Comparison of ENCODE assay signal across 8 cellular contexts in genomic region chr22:50306753-50307749, GRCh38. TPM values are rescaled to one million over a fixed set of nuclear protein-coding genes. Genes with fewer than 3 reads are reported as not detected.
DNase-seq lines count a peak whose midpoint lies in the region; ATAC-seq, FAIRE-seq and TF ChIP-seq lines count a peak whose summit lies in the region.

TSS of gene PLXNB2 (minus strand) at chr22:50307646. CDS start at chr22:50290584, 17,062 bp downstream.

- H3K9me3 ChIP-seq in Caco-2 (no peaks in the 10 kb centered on the region), mesodermal cell (ENCODE audit: control insufficient read depth, low read length) (no peaks in the 10 kb centered on the region), thyroid gland (no peaks in the 10 kb centered on the region)

- POLR2A ChIA-PET in Caco-2 (lab: Charles Lee) = interaction anchor here (0.5 to 2.6 kb wide), 2 partner anchors 13 to 219 kb away, joined by 3 to 25 read pairs; no protein-coding TSS in a partner anchor

- peaks cover 13% of the 10 kb centered on the region for H3K4me1 Mint-ChIP-seq in Caco-2 (ENCODE audit: low read depth, unreplicated experiment)

- WGBS in mesodermal cell (ENCODE audit: insufficient coverage in 2 of 2), 2 experiments = 0 to 1% methylated on average over 60 to 96 of the region's 105 CpGs
- WGBS in thyroid gland, 2 donors = 0 to 1% methylated on average over 5 to 12 of the region's 105 CpGs

- peaks cover 2% of the 10 kb centered on the region for H3K36me3 ChIP-seq in Caco-2 (ENCODE audit: control insufficient read depth, insufficient read depth, low read length)
- H3K36me3 ChIP-seq in mesodermal cell (ENCODE audit: control insufficient read depth, insufficient read depth, low read length) = peaks cover 21% of the 10 kb centered on the region
- peaks cover 0 to 3% of the 10 kb centered on the region in 2 donors for H3K36me3 ChIP-seq in thyroid gland

- no peaks in the 10 kb centered on the region for H3K9me3 Mint-ChIP-seq in Caco-2 (ENCODE audit: unreplicated experiment)

- TF ChIP-seq POLR2A in H54 (IDR thresholded peaks at IDR 0.05; ENCODE audit: low read depth, low read length) (peak; percentile 73), erythroblast (IDR thresholded peaks at IDR 0.05; ENCODE audit: low read length) (no peak), thyroid gland (IDR thresholded peaks at IDR 0.05) (peak in 1 of 2 donors; percentile 91)

- DNase-seq in Caco-2 (peak; percentile 73 to 78), H54 (ENCODE audit: insufficient read length, low spot score) (no peak), NCI-H2227 (lab: John Stamatoyannopoulos, UW; ENCODE audit: unreplicated experiment) (peak; percentile 80), erythroblast (lab: John Stamatoyannopoulos, UW) (peak; percentile 47 to 58), thyroid gland (peak; percentile 87 to 88)

- intact Hi-C loops in Caco-2 (cut with micrococcal nuclease; ENCODE audit: unreplicated experiment) (no loop called here), thyroid gland (cut with DNase I) (no loop called here)

- H3K27ac Mint-ChIP-seq in Caco-2 (ENCODE audit: unreplicated experiment) = no peak within 1 kb of the TSS

- H3K27me3 Mint-ChIP-seq in Caco-2 (ENCODE audit: insufficient read depth, unreplicated experiment) = no peaks in the 10 kb centered on the region

- peak within 1 kb of the TSS; percentile 49 for H3K4me3 ChIP-seq in Caco-2 (ENCODE audit: low read depth, low read length)
- peak within 1 kb of the TSS; percentile 94 for H3K4me3 ChIP-seq in WI38 (ENCODE audit: low read depth, low read length)
- H3K4me3 ChIP-seq in mesodermal cell (ENCODE audit: extremely low read depth, insufficient read depth, low read length, poor library complexity, severe bottlenecking) = peak within 1 kb of the TSS; percentile 79
- peak within 1 kb of the TSS; percentile 68 to 97 (median 96) for H3K4me3 ChIP-seq in thyroid gland (replicated peaks in 1 of 3)

- no peak for TF ChIP-seq CTCF in Caco-2 (IDR thresholded peaks at IDR 0.05; ENCODE audit: insufficient read depth in 1 of 2, low read depth in 1 of 2, low read length in 1 of 2, severe bottlenecking in 1 of 2, unreplicated experiment in 1 of 2)
- TF ChIP-seq CTCF in WI38 (IDR thresholded peaks at IDR 0.05; ENCODE audit: low read depth, low read length) = no peak
- TF ChIP-seq CTCF in thyroid gland (IDR thresholded peaks at IDR 0.05) = no peak

- CTCF ChIA-PET in Caco-2 (lab: Charles Lee) = interaction anchor here (0.6 to 1.5 kb wide), 5 partner anchors 13 to 313 kb away, joined by 3 to 5 read pairs (median 4); no protein-coding TSS in a partner anchor

- no peak for ATAC-seq in GM18907 (IDR thresholded peaks at IDR 0.05; ENCODE audit: unreplicated experiment)

- H3K27me3 ChIP-seq in Caco-2 (replicated peaks; ENCODE audit: control insufficient read depth, insufficient read depth, low read length) (no peaks in the 10 kb centered on the region), thyroid gland (no peaks in the 10 kb centered on the region)

- H3K4me1 ChIP-seq in Caco-2 (peaks cover 39% of the 10 kb centered on the region), mesodermal cell (ENCODE audit: control insufficient read depth, insufficient read depth, low read length, poor library complexity, severe bottlenecking) (peaks cover 43% of the 10 kb centered on the region), thyroid gland (peaks cover 62 to 70% of the 10 kb centered on the region in 2 donors)

- FAIRE-seq in H54 (lab: Jason Lieb, UNC) = no peak

- peaks cover 6% of the 10 kb centered on the region for H3K36me3 Mint-ChIP-seq in Caco-2 (ENCODE audit: insufficient read depth, unreplicated experiment)

- no TSS peak for BruUV-seq in Caco-2 (replicated peaks; lab: Mats Ljungman, UMichigan)

- H3K4me3 Mint-ChIP-seq in Caco-2 (ENCODE audit: unreplicated experiment) = peak within 1 kb of the TSS; percentile 71

- H3K27ac ChIP-seq in mesodermal cell (ENCODE audit: low read depth, low read length, severe bottlenecking) = peak within 1 kb of the TSS; percentile 75
- H3K27ac ChIP-seq in thyroid gland = peak within 1 kb of the TSS; percentile 92 to 98 (median 94)

RNA-seq across cellular contexts. Expression of gene PLXNB2, which starts in this region (rescaled TPM):
- total RNA-seq in Caco-2 (2022) (260 and 262 TPM in 2 replicates), thyroid gland (100 to 1,000 TPM; 143 to 266 (median 215) TPM)
- 108 TPM for polyA plus RNA-seq in mesodermal cell (2013, experiment 1 of 2)
- polyA plus RNA-seq in mesodermal cell (2013, experiment 2 of 2) = 92.5 TPM
